In genomic region chr13:108566413-108567170, GRCh38 we compare ENCODE assay signal across 29 cellular contexts.
"Had no signal": no experiment of that assay in that cellular context is flagged by ENCODE, and none has a peak within 500 bp of the region (broad histone marks: within the 10 kb centered on the region; RNA-seq: fewer than 3 reads in every experiment).

No MANE protein-coding gene starts in this region.

- H3K9me3 Mint-ChIP-seq: nephron progenitor cell; neural crest cell; stimulated activated naive CD8-positive, alpha-beta T cell treated with anti-CD3 and anti-CD28 coated beads, Interleukin-15, amount 100 ng/mL, for 72 hours; type B pancreatic cell had no signal

- H3K27ac ChIP-seq: neutrophil, pancreas, psoas muscle, right lobe of liver, sigmoid colon, suprapubic skin, testis, tibial artery, transverse colon, upper lobe of right lung, uterus had no signal

- H3K4me1 ChIP-seq: pancreas, psoas muscle, sigmoid colon, suprapubic skin, testis, tibial artery, transverse colon, upper lobe of right lung, uterus had no signal

- H3K4me3 ChIP-seq: pancreas, psoas muscle, right lobe of liver, sigmoid colon, suprapubic skin, testis, tibial artery, transverse colon, upper lobe of right lung, uterus had no signal

- H3K36me3 ChIP-seq: neutrophil, pancreas, right lobe of liver, sigmoid colon, suprapubic skin, tibial artery, transverse colon, upper lobe of right lung, uterus had no signal

- H3K27me3 ChIP-seq: neutrophil, pancreas, right lobe of liver, sigmoid colon, suprapubic skin, testis, tibial artery, transverse colon, upper lobe of right lung, uterus had no signal

- DNase-seq: naive thymus-derived CD8-positive, alpha-beta T cell; nephron progenitor cell; nucleus accumbens; pancreas; psoas muscle; right cardiac atrium; right lobe of liver; sigmoid colon; small intestine; stimulated activated CD4-positive, alpha-beta T cell treated with anti-CD3 and anti-CD28 coated beads, Interleukin-15, amount 100 ng/mL, for 24 hours; stimulated activated CD4-positive, alpha-beta T cell treated with anti-CD3 and anti-CD28 coated beads, Interleukin-2, amount 100 ng/mL, for 24 hours; stimulated activated CD4-positive, alpha-beta T cell treated with anti-CD3 and anti-CD28 coated beads, Interleukin-2, amount 100 ng/mL, for 48 hours; stimulated activated CD4-positive, alpha-beta T cell treated with anti-CD3 and anti-CD28 coated beads, Interleukin-4, amount 100 ng/mL, for 24 hours; stimulated activated naive CD4-positive, alpha-beta T cell; stimulated activated naive CD8-positive, alpha-beta T cell treated with anti-CD3 and anti-CD28 coated beads, Interleukin-15, amount 100 ng/mL, for 72 hours; stimulated activated naive CD8-positive, alpha-beta T cell treated with anti-CD3 and anti-CD28 coated beads, Interleukin-15, Interleukin-2, amounts not matched to agents 100 U/mL and 50 U/mL, for 24 hours; substantia nigra; testis; tibial artery; transverse colon; upper lobe of right lung; uterus had no signal

- H3K4me3 Mint-ChIP-seq: naive thymus-derived CD8-positive, alpha-beta T cell; natural killer cell treated with Interleukin-12 subunit alpha and Interleukin-12 subunit beta and Interleukin-15 and Interleukin-18, amount 100 ng/mL, for 72 hours; nephron progenitor cell; neural crest cell; stimulated activated memory B cell treated with anti-CD40 and anti-IgM and Interleukin-4, amounts not matched to agents 10 μg/mL and 1 μg/mL and 100 μg/mL, for 72 hours; stimulated activated naive CD8-positive, alpha-beta T cell treated with anti-CD3 and anti-CD28 coated beads, Interleukin-15, amount 100 ng/mL, for 72 hours; type B pancreatic cell had no signal

- FAIRE-seq: pancreas, small intestine had no signal

- H3K36me3 Mint-ChIP-seq: natural killer cell treated with Interleukin-12 subunit alpha and Interleukin-12 subunit beta and Interleukin-15 and Interleukin-18, amount 100 ng/mL, for 72 hours; stimulated activated memory B cell treated with anti-CD40 and anti-IgM and Interleukin-4, amounts not matched to agents 10 μg/mL and 1 μg/mL and 100 μg/mL, for 72 hours; type B pancreatic cell had no signal

- H3K9me3 ChIP-seq: neutrophil, pancreas, psoas muscle, right lobe of liver, sigmoid colon, suprapubic skin, testis, tibial artery, transverse colon, upper lobe of right lung, uterus had no signal

- H3K4me1 Mint-ChIP-seq: naive thymus-derived CD8-positive, alpha-beta T cell; nephron progenitor cell; neural crest cell; stimulated activated memory B cell treated with anti-CD40 and anti-IgM and Interleukin-4, amounts not matched to agents 10 μg/mL and 1 μg/mL and 100 μg/mL, for 72 hours; stimulated activated naive CD8-positive, alpha-beta T cell treated with anti-CD3 and anti-CD28 coated beads, Interleukin-15, amount 100 ng/mL, for 72 hours had no signal

- H3K27ac Mint-ChIP-seq: naive thymus-derived CD8-positive, alpha-beta T cell; natural killer cell treated with Interleukin-12 subunit alpha and Interleukin-12 subunit beta and Interleukin-15 and Interleukin-18, amount 100 ng/mL, for 72 hours; nephron progenitor cell; progenitor cell of endocrine pancreas; stimulated activated memory B cell treated with anti-CD40 and anti-IgM and Interleukin-4, amounts not matched to agents 10 μg/mL and 1 μg/mL and 100 μg/mL, for 72 hours; type B pancreatic cell had no signal

- H3K27me3 Mint-ChIP-seq: natural killer cell treated with Interleukin-12 subunit alpha and Interleukin-12 subunit beta and Interleukin-15 and Interleukin-18, amount 100 ng/mL, for 72 hours; stimulated activated memory B cell treated with anti-CD40 and anti-IgM and Interleukin-4, amounts not matched to agents 10 μg/mL and 1 μg/mL and 100 μg/mL, for 72 hours; type B pancreatic cell had no signal

- ATAC-seq: naive thymus-derived CD8-positive, alpha-beta T cell; natural killer cell treated with Interleukin-12 subunit alpha and Interleukin-12 subunit beta and Interleukin-15 and Interleukin-18, amount 100 ng/mL, for 72 hours; pancreas; psoas muscle; right cardiac atrium; right lobe of liver; stimulated activated memory B cell treated with anti-CD40 and anti-IgM and Interleukin-4, amounts not matched to agents 10 μg/mL and 1 μg/mL and 100 μg/mL, for 72 hours; stimulated activated naive CD8-positive, alpha-beta T cell treated with anti-CD3 and anti-CD28 coated beads, Interleukin-15, amount 100 ng/mL, for 72 hours; stimulated activated naive CD8-positive, alpha-beta T cell treated with anti-CD3 and anti-CD28 coated beads, Interleukin-15, Interleukin-2, amounts not matched to agents 100 U/mL and 50 U/mL, for 24 hours; upper lobe of right lung had no signal
